Comparison of ENCODE assay signal across 18 cellular contexts in genomic region chr20:41443667-41444066, GRCh38.
A peak's percentile ranks its signal among the peaks of the same experiment; 100 is the strongest.
DNase-seq lines count a peak whose midpoint lies in the region; ATAC-seq, FAIRE-seq and TF ChIP-seq lines count a peak whose summit lies in the region.
"Had no signal": no experiment of that assay in that cellular context is flagged by ENCODE, and none has a peak within 500 bp of the region (broad histone marks: within the 10 kb centered on the region; RNA-seq: fewer than 3 reads in every experiment).

No MANE protein-coding gene starts in this region.

- DNase-seq in CD4-positive, CD25-positive, alpha-beta regulatory T cell = no peak
- DNase-seq in GM12891 (ENCODE audit: insufficient read length, low spot score) = no peak
- DNase-seq in MV-4-11 (lab: John Stamatoyannopoulos, UW) = peak; percentile 95
- DNase-seq in activated T-helper 2 cell treated with anti-CD3 and anti-CD28 coated beads, Interferon-gamma antibody, Interleukin-2, Interleukin-4, amounts not matched to agents 10 μg/mL and 5 μg/mL and 100 μg/mL, durations not matched to agents 14 hours and 24 hours and 36 hours (ENCODE audit: low spot score) = no peak
- no peak for DNase-seq in lower leg skin (ENCODE audit: low spot score in 2 of 2)
- no peak for DNase-seq in NCI-H2029 (lab: John Stamatoyannopoulos, UW)
- DNase-seq: activated gamma-delta T cell treated with Interleukin-2 at 50 U/mL for 16 hours; effector CD4-positive, alpha-beta T cell; HCEC 1CT; hypothalamus; left colon; NCI-H1694; NCI-H526; spleen had no signal

- H3K36me3 Mint-ChIP-seq in CD4-positive, CD25-positive, alpha-beta regulatory T cell = peaks cover 72% of the 10 kb centered on the region
- H3K36me3 Mint-ChIP-seq in activated T-helper 2 cell treated with anti-CD3 and anti-CD28 coated beads, Interferon-gamma antibody, Interleukin-2, Interleukin-4, amounts not matched to agents 10 μg/mL and 5 μg/mL and 100 μg/mL, durations not matched to agents 14 hours and 24 hours and 36 hours (ENCODE audit: low read depth) = peaks cover 72% of the 10 kb centered on the region

- H3K4me3 ChIP-seq in CD4-positive, CD25-positive, alpha-beta regulatory T cell (ENCODE audit: low read depth, low read length) = no peak overlapping the region
- no peak overlapping the region for H3K4me3 ChIP-seq in lower leg skin (ENCODE audit: low read depth, poor library complexity, severe bottlenecking)
- H3K4me3 ChIP-seq: breast epithelium, spleen had no signal

- TF ChIP-seq CTCF in lower leg skin (IDR thresholded peaks at IDR 0.05) = no peak

- H3K4me1 ChIP-seq in CD4-positive, CD25-positive, alpha-beta regulatory T cell (ENCODE audit: control insufficient read depth, insufficient read depth, low read length, poor library complexity, severe bottlenecking) = no peaks in the 10 kb centered on the region
- H3K4me1 ChIP-seq: breast epithelium had no signal

- peaks cover 72% of the 10 kb centered on the region for H3K36me3 ChIP-seq in CD4-positive, CD25-positive, alpha-beta regulatory T cell (ENCODE audit: control insufficient read depth, insufficient read depth, low read length)

- H3K4me1 Mint-ChIP-seq in CD4-positive, CD25-positive, alpha-beta regulatory T cell = peaks cover 0 to 2% (median 1%) of the 10 kb centered on the region in 4 donors
- H3K4me1 Mint-ChIP-seq in activated T-helper 2 cell treated with anti-CD3 and anti-CD28 coated beads, Interferon-gamma antibody, Interleukin-2, Interleukin-4, amounts not matched to agents 10 μg/mL and 5 μg/mL and 100 μg/mL, durations not matched to agents 14 hours and 24 hours and 36 hours (ENCODE audit: low read depth) = peaks cover 17% of the 10 kb centered on the region

- no peaks in the 10 kb centered on the region for H3K9me3 Mint-ChIP-seq in CD4-positive, CD25-positive, alpha-beta regulatory T cell
- H3K9me3 Mint-ChIP-seq in activated T-helper 2 cell treated with anti-CD3 and anti-CD28 coated beads, Interferon-gamma antibody, Interleukin-2, Interleukin-4, amounts not matched to agents 10 μg/mL and 5 μg/mL and 100 μg/mL, durations not matched to agents 14 hours and 24 hours and 36 hours = no peaks in the 10 kb centered on the region

- no peak for TF ChIP-seq POLR2A in GM12891 (IDR thresholded peaks at IDR 0.05; ENCODE audit: low read depth, low read length)
- no peak for TF ChIP-seq POLR2A in lower leg skin (IDR thresholded peaks at IDR 0.05)

- intact Hi-C loops in activated T-helper 2 cell treated with anti-CD3 and anti-CD28 coated beads, Interferon-gamma antibody, Interleukin-2, Interleukin-4, amounts not matched to agents 10 μg/mL and 5 μg/mL and 100 μg/mL, durations not matched to agents 14 hours and 24 hours and 36 hours (cut with micrococcal nuclease) = loop anchor here (1.0 kb wide), 1 partner anchor 19 kb away; no protein-coding TSS in a partner anchor
- intact Hi-C loops in lower leg skin (cut with DNase I; ENCODE audit: low total_unique reads) = no loop called here

- H3K4me3 Mint-ChIP-seq in CD4-positive, CD25-positive, alpha-beta regulatory T cell = no peak overlapping the region
- no peak overlapping the region for H3K4me3 Mint-ChIP-seq in activated T-helper 2 cell treated with anti-CD3 and anti-CD28 coated beads, Interferon-gamma antibody, Interleukin-2, Interleukin-4, amounts not matched to agents 10 μg/mL and 5 μg/mL and 100 μg/mL, durations not matched to agents 14 hours and 24 hours and 36 hours (ENCODE audit: low read depth)
- H3K4me3 Mint-ChIP-seq: B cell had no signal

- H3K27ac ChIP-seq in CD4-positive, CD25-positive, alpha-beta regulatory T cell (ENCODE audit: insufficient read depth, low read length, poor library complexity, severe bottlenecking) = no peak overlapping the region
- H3K27ac ChIP-seq: breast epithelium, spleen had no signal

- no peaks in the 10 kb centered on the region for H3K27me3 Mint-ChIP-seq in CD4-positive, CD25-positive, alpha-beta regulatory T cell
- H3K27me3 Mint-ChIP-seq in activated T-helper 2 cell treated with anti-CD3 and anti-CD28 coated beads, Interferon-gamma antibody, Interleukin-2, Interleukin-4, amounts not matched to agents 10 μg/mL and 5 μg/mL and 100 μg/mL, durations not matched to agents 14 hours and 24 hours and 36 hours (ENCODE audit: low read depth) = no peaks in the 10 kb centered on the region
- H3K27me3 Mint-ChIP-seq: B cell had no signal

- no peaks in the 10 kb centered on the region for H3K9me3 ChIP-seq in CD4-positive, CD25-positive, alpha-beta regulatory T cell (ENCODE audit: control insufficient read depth in 2 of 2, low read length in 2 of 2)
- H3K9me3 ChIP-seq: breast epithelium, spleen had no signal

- H3K27me3 ChIP-seq in CD4-positive, CD25-positive, alpha-beta regulatory T cell (ENCODE audit: control insufficient read depth, insufficient read depth, low read length) = no peaks in the 10 kb centered on the region
- H3K27me3 ChIP-seq: breast epithelium, spleen had no signal

- peak overlapping the region in 2 of 3 donors; percentile 1 to 8 for H3K27ac Mint-ChIP-seq in CD4-positive, CD25-positive, alpha-beta regulatory T cell
- H3K27ac Mint-ChIP-seq in activated T-helper 2 cell treated with anti-CD3 and anti-CD28 coated beads, Interferon-gamma antibody, Interleukin-2, Interleukin-4, amounts not matched to agents 10 μg/mL and 5 μg/mL and 100 μg/mL, durations not matched to agents 14 hours and 24 hours and 36 hours = peak overlapping the region; percentile 53
- H3K27ac Mint-ChIP-seq: B cell had no signal

- no peak for FAIRE-seq in GM12891 (lab: Jason Lieb, UNC)

- no peak for ATAC-seq in CD4-positive, CD25-positive, alpha-beta regulatory T cell (ENCODE audit: low read depth in 2 of 2)
- ATAC-seq in HG02840 (IDR thresholded peaks at IDR 0.05; ENCODE audit: low FRiP score, unreplicated experiment) = no peak
- ATAC-seq in GM21447 (IDR thresholded peaks at IDR 0.05; ENCODE audit: unreplicated experiment) = no peak
- ATAC-seq: left colon had no signal

TF ChIP-seq in GM12891, 5 proteins besides CTCF, POLR2A, EP300 and RAD21:
- TF ChIP-seq SPI1 (IDR thresholded peaks at IDR 0.05; ENCODE audit: low read depth, low read length) (peak; percentile 64), PAX5 (IDR thresholded peaks at IDR 0.05; ENCODE audit: insufficient read depth, low read length, severe bottlenecking) (no peak), POLR2AphosphoS5 (IDR thresholded peaks at IDR 0.05; ENCODE audit: low read depth, low read length) (no peak), TAF1 (IDR thresholded peaks at IDR 0.05; ENCODE audit: low read depth, low read length) (no peak)
